ENCODE assay signal across 21 cellular contexts in the genomic region with DNA sequence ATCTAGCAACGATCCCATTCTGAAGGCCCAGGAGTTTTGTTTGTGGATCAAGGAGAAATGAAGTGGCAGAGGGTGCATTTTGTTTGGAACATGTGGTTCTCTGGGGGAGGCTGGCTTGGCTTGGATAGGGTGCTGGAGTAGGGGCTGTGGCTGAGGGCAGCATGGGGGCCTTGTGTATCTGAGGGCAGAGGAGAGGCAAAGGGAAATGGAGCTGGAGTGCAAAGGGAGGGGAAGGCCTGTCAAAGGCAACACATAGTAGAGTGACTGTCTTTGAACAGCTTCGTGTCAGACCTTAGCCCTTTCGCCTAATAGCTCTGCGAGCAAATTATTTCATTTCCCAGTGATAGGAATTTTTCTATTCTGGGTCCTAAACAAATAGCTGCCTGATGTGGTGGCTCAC.
DNase-seq lines count a peak whose midpoint lies in the region; ATAC-seq and TF ChIP-seq lines count a peak whose summit lies in the region.
"Had no signal": no experiment of that assay in that cellular context is flagged by ENCODE, and none has a peak within 500 bp of the region (broad histone marks: within the 10 kb centered on the region; RNA-seq: fewer than 3 reads in every experiment).

No MANE protein-coding gene starts in this region.

- CTCF ChIA-PET in activated naive CD4-positive, alpha-beta T cell treated with anti-CD3 and anti-CD28 coated beads, Interleukin-2, amount 10 ng/mL, durations not matched to agents 7 days and 5 days (lab: Charles Lee): no interaction called here
- CTCF ChIA-PET in activated CD8-positive, alpha-beta T cell treated with anti-CD3 and anti-CD28 coated beads for 36 hours (lab: Charles Lee): interaction anchor here (1.7 kb wide), 1 partner anchor 13 kb away, joined by 3 read pairs; no protein-coding TSS in a partner anchor

- no peaks in the 10 kb centered on the region for H3K4me1 Mint-ChIP-seq in activated naive CD4-positive, alpha-beta T cell treated with anti-CD3 and anti-CD28 coated beads, Interleukin-2, amount 50 U/mL, for 24 hours
- H3K4me1 Mint-ChIP-seq in activated naive CD4-positive, alpha-beta T cell treated with anti-CD3 and anti-CD28 coated beads, Interleukin-2, amount 10 ng/mL, durations not matched to agents 7 days and 5 days: no peaks in the 10 kb centered on the region
- H3K4me1 Mint-ChIP-seq in brain: peaks cover 42% of the 10 kb centered on the region
- peaks cover 38% of the 10 kb centered on the region for H3K4me1 Mint-ChIP-seq in nephron progenitor cell
- no peaks in the 10 kb centered on the region for H3K4me1 Mint-ChIP-seq in activated CD8-positive, alpha-beta T cell treated with anti-CD3 and anti-CD28 coated beads for 36 hours (ENCODE audit: low read depth)
- H3K4me1 Mint-ChIP-seq: B cell had no signal

- H3K27me3 Mint-ChIP-seq in activated naive CD4-positive, alpha-beta T cell treated with anti-CD3 and anti-CD28 coated beads, Interleukin-2, amount 50 U/mL, for 24 hours: no peaks in the 10 kb centered on the region
- peaks cover 9% of the 10 kb centered on the region for H3K27me3 Mint-ChIP-seq in activated naive CD4-positive, alpha-beta T cell treated with anti-CD3 and anti-CD28 coated beads, Interleukin-2, amount 10 ng/mL, durations not matched to agents 7 days and 5 days
- no peaks in the 10 kb centered on the region for H3K27me3 Mint-ChIP-seq in brain
- peaks cover 6% of the 10 kb centered on the region for H3K27me3 Mint-ChIP-seq in nephron progenitor cell (ENCODE audit: low read depth, poor library complexity)
- H3K27me3 Mint-ChIP-seq in activated CD8-positive, alpha-beta T cell treated with anti-CD3 and anti-CD28 coated beads for 36 hours: no peaks in the 10 kb centered on the region
- H3K27me3 Mint-ChIP-seq: B cell had no signal

- intact Hi-C loops in activated CD8-positive, alpha-beta T cell treated with anti-CD3 and anti-CD28 coated beads for 36 hours (cut with micrococcal nuclease): no loop called here

- H3K27ac Mint-ChIP-seq in activated naive CD4-positive, alpha-beta T cell treated with anti-CD3 and anti-CD28 coated beads, Interleukin-2, amount 50 U/mL, for 24 hours: peak overlapping the region; percentile 43
- H3K27ac Mint-ChIP-seq in activated naive CD4-positive, alpha-beta T cell treated with anti-CD3 and anti-CD28 coated beads, Interleukin-2, amount 10 ng/mL, durations not matched to agents 7 days and 5 days: no peak overlapping the region
- H3K27ac Mint-ChIP-seq in brain (peak overlapping the region in 4 of 5 experiments; percentile 7 to 55 (median 27)), nephron progenitor cell (peak overlapping the region; percentile 90)
- H3K27ac Mint-ChIP-seq in activated CD8-positive, alpha-beta T cell treated with anti-CD3 and anti-CD28 coated beads for 36 hours: no peak overlapping the region
- H3K27ac Mint-ChIP-seq: B cell had no signal

- ATAC-seq in activated CD8-positive, alpha-beta T cell treated with anti-CD3 and anti-CD28 coated beads for 36 hours: no peak
- ATAC-seq in HG03135 (IDR thresholded peaks at IDR 0.05; ENCODE audit: unreplicated experiment): no peak
- ATAC-seq in GM19324 (IDR thresholded peaks at IDR 0.05; ENCODE audit: low FRiP score, unreplicated experiment): no peak
- ATAC-seq: PC-3 had no signal

- no peaks in the 10 kb centered on the region for H3K9me3 Mint-ChIP-seq in activated naive CD4-positive, alpha-beta T cell treated with anti-CD3 and anti-CD28 coated beads, Interleukin-2, amount 50 U/mL, for 24 hours
- no peaks in the 10 kb centered on the region for H3K9me3 Mint-ChIP-seq in activated naive CD4-positive, alpha-beta T cell treated with anti-CD3 and anti-CD28 coated beads, Interleukin-2, amount 10 ng/mL, durations not matched to agents 7 days and 5 days
- H3K9me3 Mint-ChIP-seq in brain (peaks cover 0 to 4% (median 0%) of the 10 kb centered on the region in 5 experiments), nephron progenitor cell (peaks cover 3% of the 10 kb centered on the region)
- H3K9me3 Mint-ChIP-seq in activated CD8-positive, alpha-beta T cell treated with anti-CD3 and anti-CD28 coated beads for 36 hours: no peaks in the 10 kb centered on the region

- no peak for DNase-seq in activated naive CD4-positive, alpha-beta T cell treated with anti-CD3 and anti-CD28 coated beads, Interleukin-2, amount 10 ng/mL, durations not matched to agents 7 days and 5 days
- DNase-seq in nephron progenitor cell (no peak), putamen (ENCODE audit: low spot score) (no peak)
- DNase-seq in activated CD8-positive, alpha-beta T cell treated with anti-CD3 and anti-CD28 coated beads for 36 hours: no peak
- DNase-seq: Caco-2, GDM1, IMR-90, Kasumi-1, MM.1S, NCI-H1105, NCI-H1694, NCI-H2081 treated with DMSO at 0.1 percent for 48 hours, NCI-H226, NCI-H524, PC-3, SIG-M5 had no signal

- TF ChIP-seq CTCF in brain (conservative IDR thresholded peaks at IDR 0.05) (no peak), nephron progenitor cell (IDR thresholded peaks at IDR 0.05) (no peak)
- TF ChIP-seq CTCF in activated CD8-positive, alpha-beta T cell treated with anti-CD3 and anti-CD28 coated beads for 36 hours (IDR thresholded peaks at IDR 0.05): no peak

- no peaks in the 10 kb centered on the region for H3K36me3 Mint-ChIP-seq in activated naive CD4-positive, alpha-beta T cell treated with anti-CD3 and anti-CD28 coated beads, Interleukin-2, amount 50 U/mL, for 24 hours
- no peaks in the 10 kb centered on the region for H3K36me3 Mint-ChIP-seq in activated naive CD4-positive, alpha-beta T cell treated with anti-CD3 and anti-CD28 coated beads, Interleukin-2, amount 10 ng/mL, durations not matched to agents 7 days and 5 days
- H3K36me3 Mint-ChIP-seq in brain (no peaks in the 10 kb centered on the region), nephron progenitor cell (ENCODE audit: low read depth) (peaks cover 16% of the 10 kb centered on the region)
- no peaks in the 10 kb centered on the region for H3K36me3 Mint-ChIP-seq in activated CD8-positive, alpha-beta T cell treated with anti-CD3 and anti-CD28 coated beads for 36 hours (ENCODE audit: low read depth)

- no peak overlapping the region for H3K4me3 Mint-ChIP-seq in activated naive CD4-positive, alpha-beta T cell treated with anti-CD3 and anti-CD28 coated beads, Interleukin-2, amount 50 U/mL, for 24 hours
- H3K4me3 Mint-ChIP-seq in activated naive CD4-positive, alpha-beta T cell treated with anti-CD3 and anti-CD28 coated beads, Interleukin-2, amount 10 ng/mL, durations not matched to agents 7 days and 5 days: no peak overlapping the region
- no peak overlapping the region for H3K4me3 Mint-ChIP-seq in brain
- H3K4me3 Mint-ChIP-seq in nephron progenitor cell: no peak overlapping the region
- no peak overlapping the region for H3K4me3 Mint-ChIP-seq in activated CD8-positive, alpha-beta T cell treated with anti-CD3 and anti-CD28 coated beads for 36 hours
- H3K4me3 Mint-ChIP-seq: B cell had no signal

- POLR2A ChIA-PET in activated CD8-positive, alpha-beta T cell treated with anti-CD3 and anti-CD28 coated beads for 36 hours (lab: Charles Lee): no interaction called here

Comparison
In these comparisons a context has a peak if more than half of its experiments do, and no peak if none do; other contexts are left out.
1. H3K27ac Mint-ChIP-seq: peak in activated naive CD4-positive, alpha-beta T cell treated with anti-CD3 and anti-CD28 coated beads, Interleukin-2, amount 50 U/mL, for 24 hours (single experiment), brain (4 of 5) and nephron progenitor cell (single experiment); none in activated naive CD4-positive, alpha-beta T cell treated with anti-CD3 and anti-CD28 coated beads, Interleukin-2, amount 10 ng/mL, durations not matched to agents 7 days and 5 days (single experiment) and activated CD8-positive, alpha-beta T cell treated with anti-CD3 and anti-CD28 coated beads for 36 hours (single experiment).